ENCODE assay signal across 8 cellular contexts in the genomic region with DNA sequence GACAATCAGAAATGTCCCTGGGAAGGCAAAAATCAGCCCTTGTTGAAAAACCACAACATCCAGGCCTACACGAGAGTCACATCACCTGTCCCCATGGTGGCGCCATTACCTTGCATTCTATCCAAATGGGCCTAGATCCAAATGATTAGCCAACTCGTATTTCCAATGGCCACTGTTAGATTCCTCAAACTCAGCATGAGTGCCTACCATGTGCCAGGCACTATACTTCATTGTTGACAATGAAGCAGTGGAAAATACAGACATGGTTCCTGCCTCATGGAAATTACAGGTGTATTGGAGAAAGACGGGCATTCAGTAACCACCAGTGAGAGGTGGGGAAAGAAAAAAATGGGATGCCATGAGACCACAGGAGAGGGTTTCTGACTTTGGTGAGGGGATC. TPM values are rescaled to one million over a fixed set of nuclear protein-coding genes. Genes with fewer than 3 reads are reported as not detected.
DNase-seq lines count a peak whose midpoint lies in the region; TF ChIP-seq lines count a peak whose summit lies in the region.

No MANE protein-coding gene starts in this region.

- 42 to 44% methylated on average over 4 of the region's 4 CpGs for WGBS in thyroid gland, 2 donors

- H3K27me3 ChIP-seq in thyroid gland: no peaks in the 10 kb centered on the region

- H3K27me3 Mint-ChIP-seq in glutamatergic neuron (ENCODE audit: unreplicated experiment) (peaks cover 8% of the 10 kb centered on the region), immature natural killer cell (ENCODE audit: low read depth in 3 of 3) (peaks cover 1 to 10% (median 4%) of the 10 kb centered on the region in 3 donors)

- peaks cover 13% of the 10 kb centered on the region for H3K4me1 Mint-ChIP-seq in glutamatergic neuron (ENCODE audit: low read depth, unreplicated experiment)
- H3K4me1 Mint-ChIP-seq in immature natural killer cell: peaks cover 11 to 16% of the 10 kb centered on the region in 2 donors

- DNase-seq in DMS 273 (lab: John Stamatoyannopoulos, UW; ENCODE audit: unreplicated experiment): peak; percentile 60
- DNase-seq in DMS 273 treated with DMSO at 0.1 percent for 48 hours (lab: John Stamatoyannopoulos, UW): no peak
- DNase-seq in NCI-H146 treated with DMSO at 0.1 percent for 48 hours (lab: John Stamatoyannopoulos, UW; ENCODE audit: unreplicated experiment): peak; percentile 67
- no peak for DNase-seq in glutamatergic neuron
- DNase-seq in thyroid gland: peak; percentile 59 to 60
- DNase-seq in immature natural killer cell: no peak
- DNase-seq in cerebellar nuclear complex (lab: John Stamatoyannopoulos, UW): no peak

- no peaks in the 10 kb centered on the region for H3K9me3 ChIP-seq in thyroid gland

- H3K36me3 Mint-ChIP-seq in glutamatergic neuron (ENCODE audit: unreplicated experiment) (no peaks in the 10 kb centered on the region), immature natural killer cell (no peaks in the 10 kb centered on the region)

- no peak for TF ChIP-seq POLR2A in thyroid gland (IDR thresholded peaks at IDR 0.05)

- H3K36me3 ChIP-seq in thyroid gland: no peaks in the 10 kb centered on the region

- H3K4me1 ChIP-seq in thyroid gland: peaks cover 0 to 8% of the 10 kb centered on the region in 2 donors

- H3K9me3 Mint-ChIP-seq in glutamatergic neuron (ENCODE audit: unreplicated experiment) (peaks cover 3% of the 10 kb centered on the region), immature natural killer cell (no peaks in the 10 kb centered on the region)

- H3K4me3 ChIP-seq in thyroid gland (replicated peaks in 1 of 3): no peak overlapping the region

- H3K4me3 Mint-ChIP-seq in glutamatergic neuron (ENCODE audit: unreplicated experiment) (peak overlapping the region; percentile 11), immature natural killer cell (no peak overlapping the region)

- H3K27ac Mint-ChIP-seq in glutamatergic neuron (ENCODE audit: unreplicated experiment) (no peak overlapping the region), immature natural killer cell (peak overlapping the region in 1 of 6 donors; percentile 64)

- peak; percentile 76 for TF ChIP-seq CTCF in VCaP (conservative IDR thresholded peaks at IDR 0.05)
- no peak for TF ChIP-seq CTCF in glutamatergic neuron (IDR thresholded peaks at IDR 0.05; ENCODE audit: partially characterized antibody, unreplicated experiment)
- TF ChIP-seq CTCF in thyroid gland (IDR thresholded peaks at IDR 0.05): peak in 4 of 6 experiments; percentile 43 to 55 (median 51)

- H3K27ac ChIP-seq in VCaP (no peak overlapping the region), thyroid gland (no peak overlapping the region)

- intact Hi-C loops in thyroid gland (cut with DNase I): no loop called here

RNA-seq across cellular contexts. Expression of a gene that starts 29.8 kb away (rescaled TPM):
- total RNA-seq in glutamatergic neuron (ENCODE audit: unreplicated experiment): 6.1 TPM
- 1 to 10 TPM in 3 of 4 donors, under 1 TPM in 1; 0.88 to 3.1 (median 2.1) TPM for total RNA-seq in thyroid gland
- not detected for polyA plus RNA-seq in immature natural killer cell

Comparison
In these comparisons a context has a peak if more than half of its experiments do, and no peak if none do; other contexts are left out.
1. DNase-seq: peak in DMS 273 (single experiment), NCI-H146 treated with DMSO at 0.1 percent for 48 hours (single experiment) and thyroid gland (2 of 2); none in DMS 273 treated with DMSO at 0.1 percent for 48 hours (single experiment), glutamatergic neuron (single experiment), immature natural killer cell (0 of 3) and cerebellar nuclear complex (0 of 2).